In genomic region chr1:23634840-23635642, GRCh38 we compare ENCODE assay signal across 1 cellular context.
TF ChIP-seq lines count a peak whose summit lies in the region.

No MANE protein-coding gene starts in this region.

TF ChIP-seq in K562, 482 proteins besides CTCF, POLR2A, EP300 and RAD21 (continued from another document):
- TF ChIP-seq LARP7 (IDR thresholded peaks at IDR 0.05) (peak; percentile 54; the same call in 1 of the 2 replicates), MAX (CRISPR knock-in tag; IDR thresholded peaks at IDR 0.05) (0 out of 2 replicates have a peak, but pooled peaks have one; percentile 2), SOX6 (IDR thresholded peaks at IDR 0.05) (0 out of 2 replicates have a peak, but pooled peaks have one; percentile 14), TFAP4 (CRISPR knock-in tag; IDR thresholded peaks at IDR 0.05; ENCODE audit: borderline replicate concordance) (peak; percentile 61), UBTF (IDR thresholded peaks at IDR 0.05; ENCODE audit: borderline replicate concordance in 1 of 2, low read depth in 2 of 2, low read length in 2 of 2) (0 out of 4 replicates have a peak, but pooled peaks of 1 of the 2 experiments have one; percentile 27), ZNF75A (CRISPR knock-in tag; IDR thresholded peaks at IDR 0.05) (no peak), SNAPC5 (CRISPR knock-in tag; IDR thresholded peaks at IDR 0.05) (no peak), KLF16 (IDR thresholded peaks at IDR 0.05) (peak; percentile 75), ZNF12 (CRISPR knock-in tag; IDR thresholded peaks at IDR 0.05) (no peak), MAZ (CRISPR knock-in tag; conservative IDR thresholded peaks at IDR 0.05 in 1 of 2, IDR thresholded peaks at IDR 0.05 in 1 of 2) (0 out of 4 replicates have a peak, but pooled peaks of 1 of the 2 experiments have one; percentile 39), DACH1 (IDR thresholded peaks at IDR 0.05; ENCODE audit: partially characterized antibody) (peak; percentile 52), NBN (IDR thresholded peaks at IDR 0.05; ENCODE audit: low read depth) (peak; percentile 46; the same call in 1 of the 2 replicates), CC2D1A (IDR thresholded peaks at IDR 0.05) (peak; percentile 40; the same call in 1 of the 2 replicates), ZNF263 (CRISPR knock-in tag; IDR thresholded peaks at IDR 0.05; ENCODE audit: borderline replicate concordance) (peak; percentile 69; the same call in 1 of the 2 replicates), RAD51 (IDR thresholded peaks at IDR 0.05; ENCODE audit: borderline replicate concordance, low read depth) (0 out of 2 replicates have a peak, but pooled peaks have one; percentile 26), KDM1A (IDR thresholded peaks at IDR 0.05) (peak; percentile 55 to 60; a peak in 3 of 4 replicates), HDAC1 (IDR thresholded peaks at IDR 0.05) (0 out of 4 replicates have a peak, but pooled peaks of 1 of the 2 experiments have one; percentile 10), RB1 (IDR thresholded peaks at IDR 0.05; ENCODE audit: low read depth) (peak; percentile 48; the same call in 1 of the 2 replicates), NR2C2 (CRISPR knock-in tag; IDR thresholded peaks at IDR 0.05) (no peak), NR2C2 (tag; IDR thresholded peaks at IDR 0.05) (peak; percentile 29; the same call in 1 of the 2 replicates), CHCHD3 (CRISPR knock-in tag; IDR thresholded peaks at IDR 0.05) (no peak), STAT6 (CRISPR knock-in tag; IDR thresholded peaks at IDR 0.05) (no peak), CTBP1 (IDR thresholded peaks at IDR 0.05; ENCODE audit: borderline replicate concordance) (peak; percentile 74), ZMIZ1 (IDR thresholded peaks at IDR 0.05; ENCODE audit: low read depth in 2 of 2, low read length in 2 of 2) (0 out of 4 replicates have a peak, but pooled peaks of 1 of the 2 experiments have one; percentile 1), KLF1 (tag; IDR thresholded peaks at IDR 0.05) (no peak), XRCC5 (IDR thresholded peaks at IDR 0.05; ENCODE audit: low read depth, low read length) (peak; percentile 57; the same call in 1 of the 2 replicates)
